ENCODE assay signal across 8 cellular contexts in genomic region chr14:99603965-99604765, GRCh38. TPM values are rescaled to one million over a fixed set of nuclear protein-coding genes. Genes with fewer than 3 reads are reported as not detected.
DNase-seq lines count a peak whose midpoint lies in the region; ATAC-seq and TF ChIP-seq lines count a peak whose summit lies in the region.

TSS of gene CCDC85C (minus strand) at chr14:99604207. CDS start at chr14:99603959, 248 bp downstream.

- DNase-seq in AG08396 (ENCODE audit: low spot score) (peak; percentile 100), NCI-H446 (lab: John Stamatoyannopoulos, UW) (peak; percentile 89 to 99), kidney epithelial cell (ENCODE audit: low read depth) (peak; percentile 52)
- peak; percentile 92 to 95 for DNase-seq in activated CD4-positive, alpha-beta T cell treated with anti-CD3 and anti-CD28 coated beads for 4 hours
- peak; percentile 91 to 97 for DNase-seq in stimulated activated CD4-positive, alpha-beta T cell treated with anti-CD3 and anti-CD28 coated beads, Interleukin-15, amount 100 ng/mL, for 1 hour (ENCODE audit: low read depth in 1 of 2, low spot score in 1 of 2)

- ATAC-seq in GM19025 (IDR thresholded peaks at IDR 0.05; ENCODE audit: low read depth, unreplicated experiment), result peak; percentile 92
- peak; percentile 93 for ATAC-seq in HG03280 (IDR thresholded peaks at IDR 0.05; ENCODE audit: unreplicated experiment)

- H3K27ac ChIP-seq in cingulate gyrus (ENCODE audit: low read depth, low read length), result peak within 1 kb of the TSS; percentile 19

- no peaks in the 10 kb centered on the region for H3K36me3 ChIP-seq in kidney epithelial cell (ENCODE audit: control insufficient read depth, insufficient read depth, low read length)

- TF ChIP-seq CTCF in kidney epithelial cell (IDR thresholded peaks at IDR 0.05; ENCODE audit: insufficient read depth, low read length, poor library complexity, severe bottlenecking), result no peak

- peak within 1 kb of the TSS; percentile 56 for H3K4me3 ChIP-seq in kidney epithelial cell (ENCODE audit: low read depth, low read length)

- no peaks in the 10 kb centered on the region for H3K27me3 ChIP-seq in kidney epithelial cell (ENCODE audit: control insufficient read depth, insufficient read depth, low read length)

RNA-seq across cellular contexts. Expression of gene CCDC85C, which starts in this region (rescaled TPM):
- total RNA-seq in kidney epithelial cell, result 26.8 and 32.4 TPM in 2 replicates

Comparison
In these comparisons a context has a peak if more than half of its experiments do, and no peak if none do; other contexts are left out.
1. Peak in every context shown above with its lines: DNase-seq, ATAC-seq, H3K4me3 ChIP-seq and H3K27ac ChIP-seq.